ENCODE assay signal across 21 cellular contexts in genomic region chr15:60059186-60059585, GRCh38. TPM values are rescaled to one million over a fixed set of nuclear protein-coding genes. Genes with fewer than 3 reads are reported as not detected.
"Had no signal": no experiment of that assay in that cellular context is flagged by ENCODE, and none has a peak within 500 bp of the region (broad histone marks: within the 10 kb centered on the region; RNA-seq: fewer than 3 reads in every experiment).

No MANE protein-coding gene starts in this region.

- DNase-seq: Karpas-422, KG1, MM.1S, NCI-H1092 treated with DMSO at 0.1 percent for 48 hours, NCI-H1436, NCI-H187, NCI-H2029, NCI-H2081 treated with DMSO at 0.1 percent for 48 hours, NCI-H2171, NCI-H226, NCI-H446, NCI-H510A, NCI-H524 treated with DMSO at 0.1 percent for 48 hours, NCI-H69, NCI-H774, RPMI8226, SHP77, SK-N-SH, SW 1271 had no signal

- H3K9ac ChIP-seq: SK-N-SH had no signal

- H3K4me2 ChIP-seq: SK-N-SH had no signal

- H3K9me3 ChIP-seq: SK-N-SH had no signal

RNA-seq across cellular contexts. Expression of gene FOXB1, which starts 55.1 kb away (rescaled TPM):
- total RNA-seq: HT-29, SK-MEL-5 had no signal
- polyA plus RNA-seq: SK-N-SH had no signal
